Comparison of ENCODE assay signal across 18 cellular contexts in the genomic region with DNA sequence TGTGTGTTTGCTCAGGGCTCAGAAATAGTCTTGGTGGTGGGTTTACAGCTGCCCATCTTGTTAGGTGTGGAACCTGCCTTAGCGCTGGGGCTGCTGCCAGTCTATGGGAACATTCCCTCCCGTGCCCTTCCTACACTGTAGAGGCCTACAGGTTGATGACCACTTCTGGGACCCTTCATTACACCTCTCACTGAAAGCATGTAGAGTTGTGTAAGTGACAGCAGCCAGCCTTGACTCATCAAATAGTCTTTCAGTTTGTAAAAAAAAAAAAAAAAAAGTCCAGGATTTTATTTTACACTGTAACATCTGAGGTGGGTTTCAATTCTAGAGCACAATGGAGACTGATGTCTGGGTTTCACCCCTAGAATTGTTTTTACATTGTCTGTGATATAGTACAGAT.
"Had no signal": no experiment of that assay in that cellular context is flagged by ENCODE, and none has a peak within 500 bp of the region (broad histone marks: within the 10 kb centered on the region; RNA-seq: fewer than 3 reads in every experiment).

No MANE protein-coding gene starts in this region.

- H3K27me3 ChIP-seq: breast epithelium, foreskin keratinocyte, neutrophil had no signal

- H3K4me3 ChIP-seq: breast epithelium had no signal

- H3K9me3 ChIP-seq: breast epithelium, neutrophil had no signal

- FAIRE-seq: islet of Langerhans, small intestine, TTC549 had no signal

- H3K36me3 ChIP-seq: breast epithelium had no signal

- H3K27me3 Mint-ChIP-seq: activated CD8-positive, alpha-beta memory T cell treated with anti-CD3 and anti-CD28 coated beads, Interleukin-2, amount 10 ng/mL, durations not matched to agents 7 days and 5 days; activated naive CD8-positive, alpha-beta T cell treated with anti-CD3 and anti-CD28 coated beads for 36 hours; stimulated activated naive B cell treated with anti-CD40 and anti-IgM and Interleukin-4, amounts not matched to agents 10 μg/mL and 1 μg/mL and 100 μg/mL, for 72 hours; type B pancreatic cell had no signal

- H3K27ac Mint-ChIP-seq: activated CD8-positive, alpha-beta memory T cell treated with anti-CD3 and anti-CD28 coated beads, Interleukin-2, amount 10 ng/mL, durations not matched to agents 7 days and 5 days; activated naive CD8-positive, alpha-beta T cell treated with anti-CD3 and anti-CD28 coated beads for 36 hours; activated T-cell treated with anti-CD3 and anti-CD28 coated beads, Interleukin-2, amount 50 U/mL, for 24 hours; stimulated activated naive B cell treated with anti-CD40 and anti-IgM and Interleukin-4, amounts not matched to agents 10 μg/mL and 1 μg/mL and 100 μg/mL, for 72 hours; type B pancreatic cell had no signal

- ATAC-seq: activated CD8-positive, alpha-beta memory T cell treated with anti-CD3 and anti-CD28 coated beads, Interleukin-2, amount 10 ng/mL, durations not matched to agents 7 days and 5 days; foreskin keratinocyte; left ventricle myocardium superior had no signal

- H3K4me1 ChIP-seq: breast epithelium had no signal

- H3K4me3 Mint-ChIP-seq: activated CD8-positive, alpha-beta memory T cell treated with anti-CD3 and anti-CD28 coated beads, Interleukin-2, amount 10 ng/mL, durations not matched to agents 7 days and 5 days; activated naive CD8-positive, alpha-beta T cell treated with anti-CD3 and anti-CD28 coated beads for 36 hours; activated T-cell treated with anti-CD3 and anti-CD28 coated beads, Interleukin-2, amount 50 U/mL, for 24 hours; stimulated activated naive B cell treated with anti-CD40 and anti-IgM and Interleukin-4, amounts not matched to agents 10 μg/mL and 1 μg/mL and 100 μg/mL, for 72 hours; type B pancreatic cell had no signal

- DNase-seq: activated CD4-positive, alpha-beta T cell treated with anti-CD3 and anti-CD28 coated beads, Interleukin-2, amount 50 U/mL, for 4 hours; activated CD4-positive, CD25-positive, alpha-beta regulatory T cell treated with anti-CD3 and anti-CD28 coated beads, Interleukin-2, amount 50 U/mL, for 72 hours; activated CD8-positive, alpha-beta memory T cell treated with anti-CD3 and anti-CD28 coated beads, Interleukin-2, amount 10 ng/mL, durations not matched to agents 7 days and 5 days; activated effector memory CD4-positive, alpha-beta T cell treated with anti-CD3 and anti-CD28 coated beads, Interleukin-2, amount 50 U/mL, for 16 hours; activated naive CD8-positive, alpha-beta T cell treated with anti-CD3 and anti-CD28 coated beads for 36 hours; activated T-cell treated with anti-CD3 and anti-CD28 coated beads, Interleukin-2, amount 50 U/mL, for 24 hours; anterior cingulate cortex; foreskin keratinocyte; head of caudate nucleus; left ventricle myocardium superior; stimulated activated naive B cell treated with anti-CD40 and anti-IgM and Interleukin-4, amounts not matched to agents 10 μg/mL and 1 μg/mL and 100 μg/mL, for 72 hours; T-helper 2 cell had no signal

- H3K27ac ChIP-seq: foreskin keratinocyte, neutrophil had no signal

- H3K36me3 Mint-ChIP-seq: activated CD8-positive, alpha-beta memory T cell treated with anti-CD3 and anti-CD28 coated beads, Interleukin-2, amount 10 ng/mL, durations not matched to agents 7 days and 5 days had no signal
